33 cellular contexts compared by ENCODE assay signal in genomic region chr11:122509899-122510298, GRCh38.
"Had no signal": no experiment of that assay in that cellular context is flagged by ENCODE, and none has a peak within 500 bp of the region (broad histone marks: within the 10 kb centered on the region; RNA-seq: fewer than 3 reads in every experiment).

No MANE protein-coding gene starts in this region.

- ATAC-seq: activated CD8-positive, alpha-beta T cell treated with anti-CD3 and anti-CD28 coated beads for 36 hours; activated naive CD8-positive, alpha-beta T cell treated with anti-CD3 and anti-CD28 coated beads, Interleukin-2, amount 50 U/mL, for 24 hours had no signal

- H3K4me1 Mint-ChIP-seq: activated B cell treated with CpG ODN at 0.5 μM for 24 hours; activated naive CD4-positive, alpha-beta T cell treated with anti-CD3 and anti-CD28 coated beads, Interleukin-2, amount 10 ng/mL, durations not matched to agents 7 days and 5 days; activated naive CD4-positive, alpha-beta T cell treated with anti-CD3 and anti-CD28 coated beads, Interleukin-2, amount 50 U/mL, for 24 hours; activated naive CD8-positive, alpha-beta T cell treated with anti-CD3 and anti-CD28 coated beads, Interleukin-2, amount 10 ng/mL, durations not matched to agents 7 days and 5 days; activated naive CD8-positive, alpha-beta T cell treated with anti-CD3 and anti-CD28 coated beads, Interleukin-2, amount 50 U/mL, for 24 hours; central memory CD8-positive, alpha-beta T cell had no signal

- H3K9me3 ChIP-seq: ascending aorta had no signal

- H3K36me3 ChIP-seq: ascending aorta, cardiac muscle cell, WERI-Rb-1 had no signal

- H3K27ac ChIP-seq: ascending aorta, cardiac muscle cell, WERI-Rb-1 had no signal

- H3K4me3 Mint-ChIP-seq: activated B cell treated with CpG ODN at 0.5 μM for 24 hours; activated CD4-positive, alpha-beta memory T cell treated with anti-CD3 and anti-CD28 coated beads for 36 hours; activated CD4-positive, alpha-beta T cell treated with anti-CD3 and anti-CD28 coated beads, Interleukin-2, amount 10 ng/mL, durations not matched to agents 24 days and 14 days; activated CD8-positive, alpha-beta T cell treated with anti-CD3 and anti-CD28 coated beads for 36 hours; activated naive CD4-positive, alpha-beta T cell treated with anti-CD3 and anti-CD28 coated beads, Interleukin-2, amount 10 ng/mL, durations not matched to agents 7 days and 5 days; activated naive CD4-positive, alpha-beta T cell treated with anti-CD3 and anti-CD28 coated beads, Interleukin-2, amount 50 U/mL, for 24 hours; activated naive CD8-positive, alpha-beta T cell; activated naive CD8-positive, alpha-beta T cell treated with anti-CD3 and anti-CD28 coated beads, Interleukin-2, amount 10 ng/mL, durations not matched to agents 7 days and 5 days; activated naive CD8-positive, alpha-beta T cell treated with anti-CD3 and anti-CD28 coated beads, Interleukin-2, amount 50 U/mL, for 24 hours; activated T-cell treated with anti-CD3 and anti-CD28 coated beads, Interleukin-2, amount 50 U/mL, for 24 hours; brain; central memory CD8-positive, alpha-beta T cell; T-helper 1 cell treated with Interleukin-12 subunit alpha and Interleukin-12 subunit beta and Interleukin-4 antibody, amounts not matched to agents 30 μg/mL and 1 μg/mL, for 36 hours; T-helper 2 cell treated with Interferon-gamma antibody and Interleukin-4, amounts not matched to agents 5 μg/mL and 100 μg/mL, for 36 hours had no signal

- H3K4me3 ChIP-seq: ascending aorta, cardiac muscle cell had no signal

- H3K36me3 Mint-ChIP-seq: activated CD4-positive, alpha-beta memory T cell treated with anti-CD3 and anti-CD28 coated beads for 36 hours; activated naive CD4-positive, alpha-beta T cell treated with anti-CD3 and anti-CD28 coated beads, Interleukin-2, amount 10 ng/mL, durations not matched to agents 7 days and 5 days; activated naive CD4-positive, alpha-beta T cell treated with anti-CD3 and anti-CD28 coated beads, Interleukin-2, amount 50 U/mL, for 24 hours; activated naive CD8-positive, alpha-beta T cell; activated naive CD8-positive, alpha-beta T cell treated with anti-CD3 and anti-CD28 coated beads, Interleukin-2, amount 10 ng/mL, durations not matched to agents 7 days and 5 days; brain had no signal

- H3K27ac Mint-ChIP-seq: activated B cell treated with CpG ODN at 0.5 μM for 24 hours; activated CD4-positive, alpha-beta memory T cell treated with anti-CD3 and anti-CD28 coated beads for 36 hours; activated CD4-positive, alpha-beta T cell treated with anti-CD3 and anti-CD28 coated beads, Interleukin-2, amount 10 ng/mL, durations not matched to agents 24 days and 14 days; activated CD8-positive, alpha-beta T cell treated with anti-CD3 and anti-CD28 coated beads for 36 hours; activated naive CD4-positive, alpha-beta T cell treated with anti-CD3 and anti-CD28 coated beads, Interleukin-2, amount 10 ng/mL, durations not matched to agents 7 days and 5 days; activated naive CD4-positive, alpha-beta T cell treated with anti-CD3 and anti-CD28 coated beads, Interleukin-2, amount 50 U/mL, for 24 hours; activated naive CD8-positive, alpha-beta T cell; activated naive CD8-positive, alpha-beta T cell treated with anti-CD3 and anti-CD28 coated beads, Interleukin-2, amount 10 ng/mL, durations not matched to agents 7 days and 5 days; activated naive CD8-positive, alpha-beta T cell treated with anti-CD3 and anti-CD28 coated beads, Interleukin-2, amount 50 U/mL, for 24 hours; activated T-cell treated with anti-CD3 and anti-CD28 coated beads, Interleukin-2, amount 50 U/mL, for 24 hours; activated T-helper 2 cell treated with anti-CD3 and anti-CD28 coated beads, Interferon-gamma antibody, Interleukin-2, Interleukin-4, amounts not matched to agents 10 μg/mL and 5 μg/mL and 100 μg/mL, durations not matched to agents 14 hours and 24 hours and 36 hours; brain; T-helper 1 cell treated with Interleukin-12 subunit alpha and Interleukin-12 subunit beta and Interleukin-4 antibody, amounts not matched to agents 30 μg/mL and 1 μg/mL, for 36 hours; T-helper 2 cell treated with Interferon-gamma antibody and Interleukin-4, amounts not matched to agents 5 μg/mL and 100 μg/mL, for 36 hours had no signal

- H3K9me3 Mint-ChIP-seq: activated B cell treated with CpG ODN at 0.5 μM for 24 hours; activated CD4-positive, alpha-beta memory T cell treated with anti-CD3 and anti-CD28 coated beads for 36 hours; activated CD4-positive, alpha-beta T cell treated with anti-CD3 and anti-CD28 coated beads, Interleukin-2, amount 10 ng/mL, durations not matched to agents 24 days and 14 days; activated CD8-positive, alpha-beta T cell treated with anti-CD3 and anti-CD28 coated beads for 36 hours; activated naive CD4-positive, alpha-beta T cell treated with anti-CD3 and anti-CD28 coated beads, Interleukin-2, amount 10 ng/mL, durations not matched to agents 7 days and 5 days; activated naive CD4-positive, alpha-beta T cell treated with anti-CD3 and anti-CD28 coated beads, Interleukin-2, amount 50 U/mL, for 24 hours; activated naive CD8-positive, alpha-beta T cell treated with anti-CD3 and anti-CD28 coated beads, Interleukin-2, amount 10 ng/mL, durations not matched to agents 7 days and 5 days; activated naive CD8-positive, alpha-beta T cell treated with anti-CD3 and anti-CD28 coated beads, Interleukin-2, amount 50 U/mL, for 24 hours; activated T-cell treated with anti-CD3 and anti-CD28 coated beads, Interleukin-2, amount 50 U/mL, for 24 hours; activated T-helper 2 cell treated with anti-CD3 and anti-CD28 coated beads, Interferon-gamma antibody, Interleukin-2, Interleukin-4, amounts not matched to agents 10 μg/mL and 5 μg/mL and 100 μg/mL, durations not matched to agents 14 hours and 24 hours and 36 hours; brain; central memory CD8-positive, alpha-beta T cell; T-helper 1 cell treated with Interleukin-12 subunit alpha and Interleukin-12 subunit beta and Interleukin-4 antibody, amounts not matched to agents 30 μg/mL and 1 μg/mL, for 36 hours; T-helper 2 cell treated with Interferon-gamma antibody and Interleukin-4, amounts not matched to agents 5 μg/mL and 100 μg/mL, for 36 hours had no signal

- H3K27me3 Mint-ChIP-seq: brain had no signal

- DNase-seq: activated B cell treated with CpG ODN at 0.5 μM for 24 hours; activated CD4-positive, alpha-beta memory T cell treated with anti-CD3 and anti-CD28 coated beads for 36 hours; activated CD4-positive, alpha-beta T cell treated with anti-CD3 and anti-CD28 coated beads for 4 hours; activated CD4-positive, alpha-beta T cell treated with anti-CD3 and anti-CD28 coated beads, Interleukin-2, amount 10 ng/mL, durations not matched to agents 24 days and 14 days; activated CD4-positive, alpha-beta T cell treated with anti-CD3 and anti-CD28 coated beads, Interleukin-2, amount 50 U/mL, for 1 hour; activated CD4-positive, alpha-beta T cell treated with anti-CD3 and anti-CD28 coated beads, Interleukin-2, amount 50 U/mL, for 4 hours; activated CD4-positive, CD25-positive, alpha-beta regulatory T cell treated with anti-CD3 and anti-CD28 coated beads, Interleukin-2, amount 50 U/mL, for 72 hours; activated CD8-positive, alpha-beta memory T cell treated with anti-CD3 and anti-CD28 coated beads, Interleukin-2, amount 50 U/mL, for 4 hours; activated CD8-positive, alpha-beta T cell treated with anti-CD3 and anti-CD28 coated beads for 36 hours; activated effector memory CD4-positive, alpha-beta T cell treated with Interleukin-2 at 50 U/mL for 16 hours; activated gamma-delta T cell; activated naive CD4-positive, alpha-beta T cell treated with anti-CD3 and anti-CD28 coated beads, Interleukin-2, amount 10 ng/mL, durations not matched to agents 7 days and 5 days; activated naive CD4-positive, alpha-beta T cell treated with Interleukin-2 at 50 U/mL for 16 hours; activated naive CD8-positive, alpha-beta T cell treated with anti-CD3 and anti-CD28 coated beads, Interleukin-2, amount 10 ng/mL, durations not matched to agents 7 days and 5 days; activated naive CD8-positive, alpha-beta T cell treated with anti-CD3 and anti-CD28 coated beads, Interleukin-2, amount 50 U/mL, for 24 hours; activated T-cell treated with anti-CD3 and anti-CD28 coated beads, Interleukin-2, amount 50 U/mL, for 24 hours; activated T-cell treated with anti-CD3 and anti-CD28 coated beads, Interleukin-2, amount 50 U/mL, for 48 hours; amygdala; caudate nucleus; cerebellar nuclear complex; T-helper 1 cell; T-helper 2 cell; T-helper 9 cell; WERI-Rb-1 had no signal

- H3K27me3 ChIP-seq: ascending aorta, cardiac muscle cell had no signal
